21 cellular contexts compared by ENCODE assay signal in the genomic region with DNA sequence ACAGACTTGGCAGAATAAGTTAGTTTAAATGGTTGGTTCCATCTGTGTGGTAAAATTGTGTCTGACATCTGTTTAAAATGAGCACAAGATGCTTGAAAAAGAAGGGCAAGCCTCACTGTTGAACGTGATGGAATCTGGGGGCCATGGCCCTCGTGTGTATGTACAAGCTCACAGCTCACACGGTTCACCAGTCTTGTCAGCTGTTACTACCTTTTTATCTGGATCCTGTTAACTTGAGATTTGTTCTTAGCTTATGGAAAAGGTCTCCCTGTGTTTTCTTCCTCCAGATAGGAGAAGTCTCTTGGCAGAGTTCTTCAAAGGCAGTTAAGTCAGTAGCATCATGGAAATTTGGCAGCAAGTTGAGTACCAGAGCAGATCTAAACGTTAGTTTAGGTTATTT.
DNase-seq lines count a peak whose midpoint lies in the region; ATAC-seq and TF ChIP-seq lines count a peak whose summit lies in the region.
"Had no signal": no experiment of that assay in that cellular context is flagged by ENCODE, and none has a peak within 500 bp of the region (broad histone marks: within the 10 kb centered on the region; RNA-seq: fewer than 3 reads in every experiment).

No MANE protein-coding gene starts in this region.

- H3K27ac ChIP-seq in temporal lobe (ENCODE audit: low read depth, low read length), result peak overlapping the region; percentile 5
- H3K27ac ChIP-seq in naive thymus-derived CD4-positive, alpha-beta T cell (ENCODE audit: low read depth, low read length), result no peak overlapping the region
- H3K27ac ChIP-seq: right atrium auricular region had no signal

- CTCF ChIA-PET in WTC11 (lab: Charles Lee), result no interaction called here
- CTCF ChIA-PET in naive thymus-derived CD4-positive, alpha-beta T cell (lab: Charles Lee), result no interaction called here

- peaks cover 70% of the 10 kb centered on the region for H3K4me1 Mint-ChIP-seq in HFFc6 (ENCODE audit: low read depth)
- H3K4me1 Mint-ChIP-seq in WTC11, result peaks cover 23% of the 10 kb centered on the region
- peaks cover 0 to 15% (median 9%) of the 10 kb centered on the region in 7 donors for H3K4me1 Mint-ChIP-seq in naive thymus-derived CD4-positive, alpha-beta T cell
- H3K4me1 Mint-ChIP-seq: CD4-positive, CD25-positive, alpha-beta regulatory T cell had no signal

- POLR2A ChIA-PET in WTC11 (lab: Charles Lee), result no interaction called here
- POLR2A ChIA-PET in naive thymus-derived CD4-positive, alpha-beta T cell (lab: Charles Lee), result no interaction called here

- no peaks in the 10 kb centered on the region for H3K4me1 ChIP-seq in naive thymus-derived CD4-positive, alpha-beta T cell (ENCODE audit: control insufficient read depth in 2 of 2, insufficient read depth in 2 of 2, low read length in 2 of 2)
- H3K4me1 ChIP-seq: HAP-1, right atrium auricular region had no signal

- no peak overlapping the region for H3K4me3 ChIP-seq in fibroblast of the aortic adventitia (ENCODE audit: low read depth, low read length)
- no peak overlapping the region for H3K4me3 ChIP-seq in naive thymus-derived CD4-positive, alpha-beta T cell (ENCODE audit: low read length)
- H3K4me3 ChIP-seq: esophagus muscularis mucosa, HAP-1, right atrium auricular region had no signal

- no peaks in the 10 kb centered on the region for H3K36me3 ChIP-seq in naive thymus-derived CD4-positive, alpha-beta T cell (ENCODE audit: control insufficient read depth in 2 of 3, insufficient read depth in 3 of 3, low read length in 3 of 3)
- H3K36me3 ChIP-seq: esophagus muscularis mucosa, HAP-1, right atrium auricular region had no signal

- intact Hi-C loops in naive thymus-derived CD4-positive, alpha-beta T cell (cut with micrococcal nuclease), result no loop called here

- H3K9me3 Mint-ChIP-seq in HFFc6 (no peaks in the 10 kb centered on the region), WTC11 (no peaks in the 10 kb centered on the region)
- no peaks in the 10 kb centered on the region for H3K9me3 Mint-ChIP-seq in naive thymus-derived CD4-positive, alpha-beta T cell
- H3K9me3 Mint-ChIP-seq: activated naive CD4-positive, alpha-beta T cell treated with anti-CD3 and anti-CD28 coated beads, Interleukin-2, amount 50 U/mL, for 72 hours; naive B cell had no signal

- no peaks in the 10 kb centered on the region for H3K36me3 Mint-ChIP-seq in HFFc6 (ENCODE audit: low read depth)
- H3K36me3 Mint-ChIP-seq in WTC11, result no peaks in the 10 kb centered on the region
- peaks cover 0 to 2% (median 0%) of the 10 kb centered on the region in 5 donors for H3K36me3 Mint-ChIP-seq in naive thymus-derived CD4-positive, alpha-beta T cell
- H3K36me3 Mint-ChIP-seq: activated naive CD4-positive, alpha-beta T cell treated with anti-CD3 and anti-CD28 coated beads, Interleukin-2, amount 50 U/mL, for 72 hours; CD4-positive, CD25-positive, alpha-beta regulatory T cell; naive B cell had no signal

- no peaks in the 10 kb centered on the region for H3K9me3 ChIP-seq in naive thymus-derived CD4-positive, alpha-beta T cell (ENCODE audit: control insufficient read depth in 2 of 3, low read length in 3 of 3)
- H3K9me3 ChIP-seq: esophagus muscularis mucosa, HAP-1, right atrium auricular region had no signal

- ATAC-seq in WTC11, result no peak
- no peak for ATAC-seq in naive thymus-derived CD4-positive, alpha-beta T cell
- ATAC-seq: Right ventricle myocardium inferior had no signal

- H3K27me3 Mint-ChIP-seq in HFFc6 (ENCODE audit: insufficient read depth), result no peaks in the 10 kb centered on the region
- H3K27me3 Mint-ChIP-seq in WTC11 (ENCODE audit: low read depth), result no peaks in the 10 kb centered on the region
- no peaks in the 10 kb centered on the region for H3K27me3 Mint-ChIP-seq in naive thymus-derived CD4-positive, alpha-beta T cell
- H3K27me3 Mint-ChIP-seq: CD4-positive, CD25-positive, alpha-beta regulatory T cell; naive B cell had no signal

- TF ChIP-seq CTCF in HFFc6 (IDR thresholded peaks at IDR 0.05) (no peak), WTC11 (IDR thresholded peaks at IDR 0.05) (no peak), fibroblast of the aortic adventitia (IDR thresholded peaks at IDR 0.05; ENCODE audit: insufficient read depth, low read length) (no peak)

- H3K4me3 Mint-ChIP-seq in HFFc6, result peak overlapping the region; percentile 70; the same call in 1 of the 2 replicates
- no peak overlapping the region for H3K4me3 Mint-ChIP-seq in WTC11
- H3K4me3 Mint-ChIP-seq in naive thymus-derived CD4-positive, alpha-beta T cell, result no peak overlapping the region
- H3K4me3 Mint-ChIP-seq: CD4-positive, CD25-positive, alpha-beta regulatory T cell; naive B cell had no signal

- H3K27ac Mint-ChIP-seq in HFFc6 (peak overlapping the region; percentile 96), WTC11 (peak overlapping the region; percentile 26; the same call in 1 of the 2 replicates)
- no peak overlapping the region for H3K27ac Mint-ChIP-seq in naive thymus-derived CD4-positive, alpha-beta T cell
- H3K27ac Mint-ChIP-seq: activated naive CD4-positive, alpha-beta T cell treated with anti-CD3 and anti-CD28 coated beads, Interleukin-2, amount 50 U/mL, for 72 hours; CD4-positive, CD25-positive, alpha-beta regulatory T cell had no signal

- DNase-seq in HFFc6, result no peak
- no peak for DNase-seq in WTC11 (ENCODE audit: low spot score)
- peak; percentile 45 for DNase-seq in fibroblast of the aortic adventitia (ENCODE audit: low read depth)
- DNase-seq in naive thymus-derived CD4-positive, alpha-beta T cell, result no peak
- DNase-seq in GM19240 (ENCODE audit: insufficient read length, low spot score), result no peak
- no peak for DNase-seq in HuH-7.5 (ENCODE audit: low spot score)
- DNase-seq: activated CD4-positive, alpha-beta T cell treated with anti-CD3 and anti-CD28 coated beads, Interleukin-2, amount 50 U/mL, for 1 hour; effector memory CD4-positive, alpha-beta T cell; GDM1; KBM-7; MM.1S; naive B cell; NCI-H1436 treated with DMSO at 0.1 percent for 48 hours; NCI-H526 had no signal

- no peaks in the 10 kb centered on the region for H3K27me3 ChIP-seq in naive thymus-derived CD4-positive, alpha-beta T cell (ENCODE audit: control insufficient read depth in 2 of 2, insufficient read depth in 2 of 2, low read length in 2 of 2)
- H3K27me3 ChIP-seq: esophagus muscularis mucosa, right atrium auricular region had no signal

TF ChIP-seq in WTC11, 78 proteins besides CTCF, POLR2A, EP300 and RAD21:
- TF ChIP-seq CDX4 (CRISPR knock-in tag; IDR thresholded peaks at IDR 0.05; ENCODE audit: borderline replicate concordance) (no peak), HMGA2 (CRISPR knock-in tag; IDR thresholded peaks at IDR 0.05) (no peak), NFATC4 (CRISPR knock-in tag; IDR thresholded peaks at IDR 0.05) (no peak), ELF4 (CRISPR knock-in tag; IDR thresholded peaks at IDR 0.05; ENCODE audit: low read depth) (no peak), NR3C1 (CRISPR knock-in tag; conservative IDR thresholded peaks at IDR 0.05; ENCODE audit: low read depth) (no peak)

Comparison
In these comparisons a context has a peak if more than half of its experiments do, and no peak if none do; other contexts are left out.
1. H3K27ac Mint-ChIP-seq: peak in HFFc6 (single experiment) and WTC11 (single experiment); none in naive thymus-derived CD4-positive, alpha-beta T cell (0 of 9).